7 cellular contexts compared by ENCODE assay signal in the genomic region with DNA sequence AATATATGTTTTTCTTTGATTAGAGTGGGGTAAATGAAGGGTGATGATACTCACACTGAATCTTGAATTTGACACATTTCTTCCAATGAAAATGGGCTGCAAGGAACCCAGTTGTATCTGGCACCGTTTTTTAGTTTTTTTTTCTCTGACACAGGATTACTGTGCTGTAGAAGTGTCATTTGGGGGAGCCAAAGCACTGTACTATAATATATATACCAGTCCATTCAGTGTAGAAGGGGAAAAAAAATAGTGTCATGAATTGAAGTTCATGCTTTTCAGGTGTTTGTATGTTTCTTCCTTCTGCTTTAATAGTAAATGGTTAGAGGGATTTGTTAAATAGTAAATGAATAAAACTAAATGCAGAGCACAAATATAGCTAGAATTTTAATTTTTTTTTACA. TPM values are rescaled to one million over a fixed set of nuclear protein-coding genes. Genes with fewer than 3 reads are reported as not detected.
DNase-seq lines count a peak whose midpoint lies in the region; ATAC-seq and TF ChIP-seq lines count a peak whose summit lies in the region.
"Not testable (repeated sequence)": the region's sequence is repeated elsewhere in the genome, so short reads cannot be mapped to it uniquely, and the experiment has no call there.

No MANE protein-coding gene starts in this region.

- TF ChIP-seq CTCF in AG09309 (IDR thresholded peaks at IDR 0.05; ENCODE audit: control insufficient read depth, insufficient read depth, low read depth, low read length, missing control alignments) (peak; percentile 5), GM10248 (IDR thresholded peaks at IDR 0.05; ENCODE audit: control extremely low read depth, extremely low read depth, low read depth, missing control alignments) (peak; percentile 1), LNCaP clone FGC (IDR thresholded peaks at IDR 0.05; ENCODE audit: control insufficient read depth, extremely low read depth, insufficient read depth) (0 out of 2 replicates have a peak, but pooled peaks have one; percentile 6), RWPE2 (IDR thresholded peaks at IDR 0.05; ENCODE audit: poor library complexity, severe bottlenecking) (peak; percentile 7), astrocyte of the spinal cord (IDR thresholded peaks at IDR 0.05; ENCODE audit: low read depth, low read length) (peak; percentile 15)

- H3K36me3 ChIP-seq in RWPE2 (ENCODE audit: low read depth); mesenchymal stem cell (ENCODE audit: control insufficient read depth in 1 of 2, insufficient read depth in 2 of 2, low read depth in 1 of 2, low read length in 2 of 2): not testable (repeated sequence)

- not testable (repeated sequence) for H2AK5ac ChIP-seq in mesenchymal stem cell (ENCODE audit: low read length, severe bottlenecking)

- no CpG with 5 or more reads among the region's 1 CpG for WGBS in mesenchymal stem cell

- H3K27ac ChIP-seq in RWPE2 (ENCODE audit: poor library complexity, severe bottlenecking); mesenchymal stem cell (ENCODE audit: low read length, poor library complexity, severe bottlenecking): not testable (repeated sequence)

- H2BK5ac ChIP-seq in mesenchymal stem cell (ENCODE audit: low read depth, low read length, poor library complexity, severe bottlenecking), result not testable (repeated sequence)

- not testable (repeated sequence) for H3K9ac ChIP-seq in mesenchymal stem cell (ENCODE audit: low read length)

- not testable (repeated sequence) for H4K91ac ChIP-seq in mesenchymal stem cell (ENCODE audit: low read length)

- H2BK15ac ChIP-seq in mesenchymal stem cell (ENCODE audit: low read depth, poor library complexity, severe bottlenecking), result not testable (repeated sequence)

- in situ Hi-C loops in astrocyte of the spinal cord (cut with HindIII; ENCODE audit: low sequenced_read_pairs), result not testable (repeated sequence)

- not testable (repeated sequence) for H2AFZ ChIP-seq in mesenchymal stem cell (ENCODE audit: low read depth, low read length)

- CTCF ChIA-PET in GM10248 (lab: Yijun Ruan, JAX), result not testable (repeated sequence)

- not testable (repeated sequence) for H3K27me3 ChIP-seq in RWPE2 (ENCODE audit: insufficient read depth, poor library complexity, severe bottlenecking); mesenchymal stem cell (ENCODE audit: control insufficient read depth in 1 of 2, insufficient read depth in 1 of 2, low read length in 2 of 2)

- not testable (repeated sequence) for H3K79me1 ChIP-seq in mesenchymal stem cell (replicated peaks; ENCODE audit: low read length, poor library complexity, severe bottlenecking)

- not testable (repeated sequence) for H3K4me1 ChIP-seq in RWPE2 (ENCODE audit: insufficient read depth, poor library complexity, severe bottlenecking); mesenchymal stem cell (ENCODE audit: control insufficient read depth, insufficient read depth, low read depth, low read length)

- H3K4me2 ChIP-seq in mesenchymal stem cell (ENCODE audit: low read length, poor library complexity, severe bottlenecking), result not testable (repeated sequence)

- DNase-seq in AG09309 (ENCODE audit: low read depth) (peak; percentile 2), fibroblast of gingiva (ENCODE audit: low read depth) (peak; percentile 22), mesenchymal stem cell (peak; percentile 14)
- not testable (repeated sequence) for DNase-seq in GM10248 (ENCODE audit: extremely low spot score); LNCaP clone FGC (ENCODE audit: low read depth); RWPE2 (ENCODE audit: low spot score); astrocyte of the spinal cord (ENCODE audit: low read depth, low spot score)

- not testable (repeated sequence) for H3K18ac ChIP-seq in mesenchymal stem cell (ENCODE audit: low read depth in 1 of 2, low read length in 2 of 2)

- ATAC-seq in RWPE2 (ENCODE audit: low read depth), result not testable (repeated sequence)

- POLR2A ChIA-PET in GM10248 (lab: Yijun Ruan, JAX), result not testable (repeated sequence)

- H2BK120ac ChIP-seq in mesenchymal stem cell (ENCODE audit: low read depth, low read length), result not testable (repeated sequence)

- not testable (repeated sequence) for H2BK12ac ChIP-seq in mesenchymal stem cell (ENCODE audit: low read length in 2 of 2)

- H3K14ac ChIP-seq in mesenchymal stem cell (ENCODE audit: low read length in 2 of 2), result not testable (repeated sequence)

- H4K8ac ChIP-seq in mesenchymal stem cell (ENCODE audit: low read length), result not testable (repeated sequence)

- not testable (repeated sequence) for H3K9me3 ChIP-seq in RWPE2 (ENCODE audit: severe bottlenecking); mesenchymal stem cell (ENCODE audit: control insufficient read depth, low read length)

- not testable (repeated sequence) for H3K23ac ChIP-seq in mesenchymal stem cell (ENCODE audit: low read length in 2 of 2)

- H3K4me3 ChIP-seq in AG09309 (ENCODE audit: control insufficient read depth, low read depth, low read length); LNCaP clone FGC (ENCODE audit: low read depth, low read length); RWPE2 (ENCODE audit: severe bottlenecking); astrocyte of the spinal cord (ENCODE audit: low read depth, low read length); mesenchymal stem cell (ENCODE audit: insufficient read depth in 1 of 2, low read depth in 1 of 2, low read length in 2 of 2): not testable (repeated sequence)

- H3K4ac ChIP-seq in mesenchymal stem cell (ENCODE audit: low read depth in 1 of 2, low read length in 2 of 2), result not testable (repeated sequence)

RNA-seq across cellular contexts. Expression of gene PRIM2, which starts 35.2 kb away (rescaled TPM):
- polyA plus RNA-seq in mesenchymal stem cell (2013, experiment 1 of 2), result 4.5 TPM
- 5.2 TPM for polyA plus RNA-seq in mesenchymal stem cell (2013, experiment 2 of 2)
